ENCODE assay signal across 14 cellular contexts in genomic region chr6:3009930-3010329, GRCh38.
"Had no signal": no experiment of that assay in that cellular context is flagged by ENCODE, and none has a peak within 500 bp of the region (broad histone marks: within the 10 kb centered on the region; RNA-seq: fewer than 3 reads in every experiment).

No MANE protein-coding gene starts in this region.

- DNase-seq: activated CD4-positive, alpha-beta T cell treated with anti-CD3 and anti-CD28 coated beads, Interleukin-2, amount 50 U/mL, for 1 hour; foreskin fibroblast; lower lobe of right lung; ovary; stimulated activated CD4-positive, alpha-beta T cell treated with anti-CD3 and anti-CD28 coated beads, Interleukin-1b, Interleukin-23, amount 100 ng/mL, for 48 hours; stomach; testis; upper lobe of left lung had no signal

- H3K27ac ChIP-seq: ascending aorta, cardiac muscle cell, lower lobe of right lung, ovary, stomach, testis, upper lobe of left lung had no signal

- H3K27me3 ChIP-seq: ascending aorta, cardiac muscle cell, ovary, stomach, testis, upper lobe of left lung had no signal

- H3K4me1 ChIP-seq: ascending aorta, lower lobe of right lung, stomach, testis, upper lobe of left lung had no signal

- H3K4me3 ChIP-seq: ascending aorta, cardiac muscle cell, lower lobe of right lung, ovary, stomach, testis, upper lobe of left lung had no signal

- ATAC-seq: activated CD4-positive, CD25-positive, alpha-beta regulatory T cell treated with anti-CD3 and anti-CD28 coated beads, Interleukin-2, amount 50 U/mL, for 24 hours; esophagus mucosa; lower lobe of right lung; sciatic nerve had no signal

- H3K9me3 ChIP-seq: ovary, testis had no signal

- FAIRE-seq: colon had no signal

- H3K36me3 ChIP-seq: ovary had no signal
